In the genomic region with DNA sequence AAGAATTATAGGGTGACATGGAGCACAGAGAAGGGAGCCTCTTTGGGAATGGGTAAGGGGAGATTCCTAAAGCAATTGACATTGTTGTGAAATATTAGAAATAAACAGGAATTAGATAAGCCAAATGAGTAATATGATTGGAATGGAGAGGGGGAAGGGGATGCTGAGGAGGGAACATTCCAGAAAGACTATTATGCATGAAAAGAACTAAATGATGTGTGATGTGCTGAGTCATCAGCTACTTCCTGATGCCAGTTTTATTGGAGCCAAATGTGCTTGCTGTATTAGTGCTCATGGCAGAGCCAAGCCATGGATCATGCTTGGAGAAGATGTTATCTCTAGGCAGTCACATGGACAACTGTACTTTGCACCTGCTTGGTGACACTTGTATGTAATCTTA, we compare ENCODE assay signal across 10 cellular contexts.
DNase-seq lines count a peak whose midpoint lies in the region; ATAC-seq and TF ChIP-seq lines count a peak whose summit lies in the region.
"Had no signal": no experiment of that assay in that cellular context is flagged by ENCODE, and none has a peak within 500 bp of the region (broad histone marks: within the 10 kb centered on the region; RNA-seq: fewer than 3 reads in every experiment).

No MANE protein-coding gene starts in this region.

- DNase-seq in GM04504 (ENCODE audit: low read depth) (peak; percentile 50), SJSA1 (ENCODE audit: low read depth in 1 of 2, low spot score in 2 of 2) (peak; percentile 41 to 81), fibroblast of mammary gland (ENCODE audit: low read depth) (peak; percentile 88), renal cortical epithelial cell (ENCODE audit: low read depth) (peak; percentile 94), NCI-H1694 (lab: John Stamatoyannopoulos, UW) (no peak), HuH-7 (ENCODE audit: low spot score) (no peak), C1 segment of cervical spinal cord (lab: John Stamatoyannopoulos, UW) (no peak)
- DNase-seq: effector CD8-positive, alpha-beta T cell; left ventricle myocardium superior had no signal

- no peak for ATAC-seq in HG03469 (IDR thresholded peaks at IDR 0.05; ENCODE audit: unreplicated experiment)
- ATAC-seq: left ventricle myocardium superior had no signal

- H3K4me3 ChIP-seq in SJSA1 (no peak overlapping the region), fibroblast of mammary gland (ENCODE audit: control insufficient read depth, low read depth, low read length) (no peak overlapping the region)

- H3K9me3 ChIP-seq in SJSA1 (replicated peaks), result no peaks in the 10 kb centered on the region

- TF ChIP-seq CTCF in fibroblast of mammary gland (conservative IDR thresholded peaks at IDR 0.05; ENCODE audit: control insufficient read depth, insufficient read depth, low read depth, low read length), result no peak

- H3K27ac ChIP-seq in SJSA1, result peak overlapping the region; percentile 76

- peaks cover 17% of the 10 kb centered on the region for H3K4me1 ChIP-seq in SJSA1 (replicated peaks)

- H3K27me3 ChIP-seq in SJSA1 (replicated peaks), result no peaks in the 10 kb centered on the region

- no peaks in the 10 kb centered on the region for H3K36me3 ChIP-seq in SJSA1

Comparison
In these comparisons a context has a peak if more than half of its experiments do, and no peak if none do; other contexts are left out.
1. DNase-seq: peak in GM04504 (single experiment), SJSA1 (2 of 2), fibroblast of mammary gland (single experiment) and renal cortical epithelial cell (single experiment); none in NCI-H1694 (single experiment), HuH-7 (single experiment) and C1 segment of cervical spinal cord (0 of 14).